In the genomic region with DNA sequence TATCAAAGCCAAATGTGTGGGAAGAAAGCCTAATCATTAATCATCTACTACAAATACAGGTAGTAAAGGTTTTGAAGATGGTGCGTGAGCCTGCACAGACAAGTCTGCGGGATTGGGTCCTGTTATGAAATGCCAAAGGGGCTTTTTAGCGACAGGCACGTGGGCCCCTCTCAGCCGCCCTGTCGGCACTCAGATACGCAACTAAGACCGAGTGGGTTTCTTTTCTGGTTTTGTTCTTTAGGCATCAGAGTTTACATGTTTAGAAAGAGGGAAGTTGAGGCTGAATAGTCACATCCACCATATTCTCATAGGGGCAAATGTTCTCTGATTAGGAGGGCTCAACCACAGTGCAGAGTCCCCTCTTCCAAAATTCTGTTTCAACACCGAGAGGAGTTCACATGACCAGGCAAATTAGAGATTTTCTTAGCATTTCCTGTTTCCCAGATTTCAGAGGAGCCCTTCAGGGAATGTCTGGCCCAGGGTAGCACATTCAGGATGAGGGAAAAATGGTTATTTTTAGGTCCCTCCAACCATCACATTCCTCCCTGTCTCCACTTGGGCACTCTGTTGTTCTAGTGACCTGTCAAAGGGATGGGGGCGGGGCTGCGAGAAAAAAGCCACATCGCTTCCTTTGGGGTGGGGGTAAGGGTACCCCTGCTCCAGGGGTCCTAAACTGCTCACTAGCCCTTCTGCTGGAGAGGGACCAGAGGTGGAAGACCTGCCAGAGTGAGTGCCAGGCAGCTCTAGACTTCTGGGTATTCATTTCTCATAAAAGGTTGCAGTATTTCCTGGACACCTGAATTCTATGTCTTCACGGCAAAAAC, we compare ENCODE assay signal across 12 cellular contexts.
A peak's percentile ranks its signal among the peaks of the same experiment; 100 is the strongest.
DNase-seq lines count a peak whose midpoint lies in the region; ATAC-seq and TF ChIP-seq lines count a peak whose summit lies in the region.
"Had no signal": no experiment of that assay in that cellular context is flagged by ENCODE, and none has a peak within 500 bp of the region (broad histone marks: within the 10 kb centered on the region; RNA-seq: fewer than 3 reads in every experiment).

No MANE protein-coding gene starts in this region.

- POLR2A ChIA-PET in T-cell (lab: Charles Lee): interaction anchor here in 1 of 2 donors (0.8 kb wide), 1 partner anchor 14 kb away, joined by 3 read pairs; no protein-coding TSS in a partner anchor
- POLR2A ChIA-PET in PC-9 (lab: Charles Lee; ENCODE audit: unreplicated experiment): interaction anchor here (0.8 kb wide), 1 partner anchor 403 kb away, joined by 3 read pairs; no protein-coding TSS in a partner anchor

- no peaks in the 10 kb centered on the region for H3F3A ChIP-seq in PC-9 (ENCODE audit: insufficient read depth, low read depth)

- H3K4me1 ChIP-seq in PC-9 (replicated peaks; ENCODE audit: insufficient read depth): peaks cover 14% of the 10 kb centered on the region

- H3K27me3 ChIP-seq in WERI-Rb-1 (ENCODE audit: insufficient read depth, low read depth, severe bottlenecking) (no peaks in the 10 kb centered on the region), PC-9 (ENCODE audit: insufficient read depth, low read depth) (no peaks in the 10 kb centered on the region)
- H3K27me3 ChIP-seq: dorsolateral prefrontal cortex had no signal

- intact Hi-C loops in PC-9 (cut with micrococcal nuclease; ENCODE audit: unreplicated experiment): no loop called here

- peaks cover 96 to 98% (median 98%) of the 10 kb centered on the region in 3 donors for H3K4me1 Mint-ChIP-seq in T-cell
- H3K4me1 Mint-ChIP-seq in stimulated activated memory B cell treated with anti-CD40 and anti-IgM and Interleukin-4, amounts not matched to agents 10 μg/mL and 1 μg/mL and 100 μg/mL, for 72 hours: peaks cover 96% of the 10 kb centered on the region

- H3K4me2 ChIP-seq in PC-9: no peak overlapping the region

- H3K4me3 ChIP-seq in coronary artery (no peak overlapping the region), WERI-Rb-1 (ENCODE audit: low read depth, low read length) (no peak overlapping the region), PC-9 (no peak overlapping the region)
- H3K4me3 ChIP-seq: dorsolateral prefrontal cortex had no signal

- no peak for ATAC-seq in T-cell (replicated peaks in 1 of 4)
- peak; percentile 1 for ATAC-seq in stimulated activated memory B cell treated with anti-CD40 and anti-IgM and Interleukin-4, amounts not matched to agents 10 μg/mL and 1 μg/mL and 100 μg/mL, for 72 hours

- no peak for TF ChIP-seq POLR2A in erythroblast (IDR thresholded peaks at IDR 0.05; ENCODE audit: low read length)

- no peak for TF ChIP-seq CTCF in coronary artery (IDR thresholded peaks at IDR 0.05)
- TF ChIP-seq CTCF in WERI-Rb-1 (IDR thresholded peaks at IDR 0.05; ENCODE audit: low read depth, low read length): no peak
- no peak for TF ChIP-seq CTCF in PC-9 (conservative IDR thresholded peaks at IDR 0.05)

- H3K9me2 ChIP-seq in PC-9 (ENCODE audit: insufficient read depth): no peaks in the 10 kb centered on the region

- no peaks in the 10 kb centered on the region for H4K20me1 ChIP-seq in PC-9 (ENCODE audit: insufficient read depth)

- no peaks in the 10 kb centered on the region for H3K27me3 Mint-ChIP-seq in T-cell
- no peaks in the 10 kb centered on the region for H3K27me3 Mint-ChIP-seq in stimulated activated memory B cell treated with anti-CD40 and anti-IgM and Interleukin-4, amounts not matched to agents 10 μg/mL and 1 μg/mL and 100 μg/mL, for 72 hours

- H3K9me3 ChIP-seq in WERI-Rb-1 (ENCODE audit: severe bottlenecking) (no peaks in the 10 kb centered on the region), PC-9 (ENCODE audit: insufficient read depth, low read depth) (no peaks in the 10 kb centered on the region)

- peaks cover 20% of the 10 kb centered on the region for H3K36me3 Mint-ChIP-seq in T-cell
- peaks cover 20% of the 10 kb centered on the region for H3K36me3 Mint-ChIP-seq in stimulated activated memory B cell treated with anti-CD40 and anti-IgM and Interleukin-4, amounts not matched to agents 10 μg/mL and 1 μg/mL and 100 μg/mL, for 72 hours

- peak; percentile 27 for DNase-seq in NK-92 treated with Interleukin-12 subunit alpha and Interleukin-12 subunit beta, amount 100 ng/mL, for 24 hours (lab: John Stamatoyannopoulos, UW)
- DNase-seq in NK-92 (lab: John Stamatoyannopoulos, UW; ENCODE audit: unreplicated experiment) (no peak), T-cell (peak in 2 of 34 experiments; percentile 19 to 22), coronary artery (ENCODE audit: low spot score) (no peak), WERI-Rb-1 (no peak), erythroblast (lab: John Stamatoyannopoulos, UW) (no peak), PC-9 (no peak)
- DNase-seq: dorsolateral prefrontal cortex, GDM1, occipital lobe had no signal

- H3K36me3 ChIP-seq in WERI-Rb-1: no peaks in the 10 kb centered on the region; the same call in 1 of the 2 replicates
- no peaks in the 10 kb centered on the region for H3K36me3 ChIP-seq in PC-9 (ENCODE audit: low read depth)

- no peak overlapping the region for H2AFZ ChIP-seq in PC-9

- peak overlapping the region; percentile 70 to 78 for H3K27ac ChIP-seq in coronary artery
- no peak overlapping the region for H3K27ac ChIP-seq in WERI-Rb-1
- no peak overlapping the region for H3K27ac ChIP-seq in PC-9
- H3K27ac ChIP-seq: 22Rv1 had no signal

- H3K79me2 ChIP-seq in PC-9 (ENCODE audit: low read depth): no peaks in the 10 kb centered on the region

- H3K27ac Mint-ChIP-seq in T-cell: peak overlapping the region; percentile 99 to 100
- peak overlapping the region; percentile 94 for H3K27ac Mint-ChIP-seq in stimulated activated memory B cell treated with anti-CD40 and anti-IgM and Interleukin-4, amounts not matched to agents 10 μg/mL and 1 μg/mL and 100 μg/mL, for 72 hours

- no peaks in the 10 kb centered on the region for H3K9me3 Mint-ChIP-seq in T-cell
- H3K9me3 Mint-ChIP-seq in stimulated activated memory B cell treated with anti-CD40 and anti-IgM and Interleukin-4, amounts not matched to agents 10 μg/mL and 1 μg/mL and 100 μg/mL, for 72 hours: peaks cover 3% of the 10 kb centered on the region

- CTCF ChIA-PET in T-cell (lab: Charles Lee) (interaction anchor here in 1 of 2 donors (0.9 to 1.8 kb wide), 2 partner anchors 8 to 158 kb away, joined by 3 to 12 read pairs; no protein-coding TSS in a partner anchor), PC-9 (lab: Charles Lee) (no interaction called here)

- no TSS peak for BruUV-seq in PC-9 (replicated peaks; lab: Mats Ljungman, UMichigan)

- H3K4me3 Mint-ChIP-seq in T-cell: peak overlapping the region; percentile 75 to 80 (median 78)
- peak overlapping the region; percentile 88 for H3K4me3 Mint-ChIP-seq in stimulated activated memory B cell treated with anti-CD40 and anti-IgM and Interleukin-4, amounts not matched to agents 10 μg/mL and 1 μg/mL and 100 μg/mL, for 72 hours

Comparison
In these comparisons a context has a peak if more than half of its experiments do, and no peak if none do; other contexts are left out.
1. H3K27ac ChIP-seq: peak in coronary artery (2 of 2); none in WERI-Rb-1 (single experiment) and PC-9 (single experiment).